In genomic region chr7:26965724-26966123, GRCh38 we compare ENCODE assay signal across 33 cellular contexts.
"Had no signal": no experiment of that assay in that cellular context is flagged by ENCODE, and none has a peak within 500 bp of the region (broad histone marks: within the 10 kb centered on the region; RNA-seq: fewer than 3 reads in every experiment).

No MANE protein-coding gene starts in this region.

- DNase-seq: colonic mucosa; effector CD8-positive, alpha-beta T cell; endodermal cell; foreskin keratinocyte; glutamatergic neuron; heart right ventricle; hypothalamus; immature natural killer cell; islet precursor cell; kidney glomerular epithelial cell; left ventricle myocardium superior; lower lobe of right lung; mucosa of descending colon; naive B cell; pancreas; right lobe of liver; small intestine; stimulated activated CD4-positive, alpha-beta T cell treated with anti-CD3 and anti-CD28 coated beads, Interleukin-15, amount 100 ng/mL, for 24 hours; stimulated activated CD4-positive, alpha-beta T cell treated with anti-CD3 and anti-CD28 coated beads, Interleukin-2, amount 100 ng/mL, for 48 hours; stimulated activated naive B cell treated with anti-CD40 and anti-IgM and Interleukin-4, amounts not matched to agents 10 μg/mL and 1 μg/mL and 100 μg/mL, for 72 hours; upper lobe of right lung; uterus had no signal

- H3K27me3 Mint-ChIP-seq: dendritic cell treated with granulocyte-macrophage colony-stimulating factor and Interleukin-4, amounts not matched to agents 40 ng/mL and 50 ng/mL, for 4 days; memory B cell; stimulated activated naive B cell treated with anti-CD40 and anti-IgM and Interleukin-4, amounts not matched to agents 10 μg/mL and 1 μg/mL and 100 μg/mL, for 72 hours had no signal

- ATAC-seq: esophagus mucosa; foreskin keratinocyte; heart right ventricle; left ventricle myocardium superior; lower lobe of right lung; mucosa of descending colon; natural killer cell treated with Interleukin-12 subunit alpha and Interleukin-12 subunit beta and Interleukin-15 and Interleukin-18, amount 100 ng/mL, for 72 hours; stimulated activated naive B cell treated with anti-CD40 and anti-IgM and Interleukin-4, amounts not matched to agents 10 μg/mL and 1 μg/mL and 100 μg/mL, for 72 hours; upper lobe of right lung had no signal

- H3K4me3 Mint-ChIP-seq: dendritic cell treated with granulocyte-macrophage colony-stimulating factor and Interleukin-4, amounts not matched to agents 40 ng/mL and 50 ng/mL, for 4 days; endodermal cell; immature natural killer cell; memory B cell; mesothelial cell of epicardium; naive B cell; natural killer cell treated with Interleukin-12 subunit alpha and Interleukin-12 subunit beta and Interleukin-15 and Interleukin-18, amount 100 ng/mL, for 72 hours; neural crest cell; stimulated activated naive B cell treated with anti-CD40 and anti-IgM and Interleukin-4, amounts not matched to agents 10 μg/mL and 1 μg/mL and 100 μg/mL, for 72 hours; stimulated activated naive CD8-positive, alpha-beta T cell treated with anti-CD3 and anti-CD28 coated beads, Interleukin-15, Interleukin-2, amounts not matched to agents 100 ng/mL and 50 ng/mL, for 24 hours had no signal

- H3K27me3 ChIP-seq: colonic mucosa, foreskin keratinocyte, heart right ventricle, neutrophil, pancreas, right lobe of liver, tibial nerve, upper lobe of right lung, uterus had no signal

- H3K27ac Mint-ChIP-seq: dendritic cell treated with granulocyte-macrophage colony-stimulating factor and Interleukin-4, amounts not matched to agents 40 ng/mL and 50 ng/mL, for 4 days; endodermal cell; immature natural killer cell; memory B cell; mesothelial cell of epicardium; naive B cell; natural killer cell treated with Interleukin-12 subunit alpha and Interleukin-12 subunit beta and Interleukin-15 and Interleukin-18, amount 100 ng/mL, for 72 hours; stimulated activated naive B cell treated with anti-CD40 and anti-IgM and Interleukin-4, amounts not matched to agents 10 μg/mL and 1 μg/mL and 100 μg/mL, for 72 hours; stimulated activated naive CD8-positive, alpha-beta T cell treated with anti-CD3 and anti-CD28 coated beads, Interleukin-15, Interleukin-2, amounts not matched to agents 100 ng/mL and 50 ng/mL, for 24 hours had no signal

- H3K4me1 ChIP-seq: colonic mucosa, foreskin keratinocyte, lower lobe of right lung, right lobe of liver, tibial nerve, upper lobe of right lung, uterus had no signal

- H3K36me3 ChIP-seq: colonic mucosa, heart right ventricle, lower lobe of right lung, neutrophil, pancreas, right lobe of liver, thoracic aorta, tibial nerve, upper lobe of right lung, uterus had no signal

- H3K9me3 Mint-ChIP-seq: natural killer cell treated with Interleukin-12 subunit alpha and Interleukin-12 subunit beta and Interleukin-15 and Interleukin-18, amount 100 ng/mL, for 72 hours; neural crest cell; stimulated activated naive CD8-positive, alpha-beta T cell treated with anti-CD3 and anti-CD28 coated beads, Interleukin-15, Interleukin-2, amounts not matched to agents 100 ng/mL and 50 ng/mL, for 24 hours had no signal

- H3K4me1 Mint-ChIP-seq: endodermal cell, immature natural killer cell, neural crest cell had no signal

- H3K4me3 ChIP-seq: colonic mucosa, heart right ventricle, lower lobe of right lung, mucosa of descending colon, pancreas, right lobe of liver, thoracic aorta, tibial nerve, upper lobe of right lung, uterus had no signal

- H3K36me3 Mint-ChIP-seq: immature natural killer cell; memory B cell; stimulated activated naive B cell treated with anti-CD40 and anti-IgM and Interleukin-4, amounts not matched to agents 10 μg/mL and 1 μg/mL and 100 μg/mL, for 72 hours had no signal

- H3K27ac ChIP-seq: colonic mucosa, epithelial cell of prostate, foreskin keratinocyte, heart right ventricle, lower lobe of right lung, neutrophil, pancreas, right lobe of liver, thoracic aorta, tibial nerve, upper lobe of right lung, uterus had no signal

- H3K9me3 ChIP-seq: colonic mucosa, lower lobe of right lung, mucosa of descending colon, neutrophil, pancreas, right lobe of liver, thoracic aorta, tibial nerve, upper lobe of right lung, uterus had no signal
